In the genomic region with DNA sequence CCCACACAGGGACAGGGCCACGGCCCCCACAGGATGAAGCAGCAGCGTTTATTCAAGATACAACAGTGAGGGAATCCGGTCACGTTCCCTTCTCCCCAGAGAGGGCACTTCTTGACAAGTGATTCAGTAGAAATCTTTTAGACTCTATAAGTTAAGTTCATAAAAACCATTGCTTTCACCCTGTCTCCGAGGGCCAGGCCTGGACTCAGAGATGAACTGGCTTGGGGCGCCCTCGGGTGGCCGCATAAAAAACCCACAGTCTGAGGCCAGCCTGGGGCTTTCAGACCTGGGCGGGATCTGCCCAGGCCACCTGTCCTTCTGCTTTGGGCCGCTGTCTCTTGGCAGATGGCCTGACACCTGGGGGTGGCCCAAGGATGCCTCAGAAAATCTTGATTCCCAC, we compare ENCODE assay signal across 8 cellular contexts. TPM values are rescaled to one million over a fixed set of nuclear protein-coding genes. Genes with fewer than 3 reads are reported as not detected.
DNase-seq lines count a peak whose midpoint lies in the region; ATAC-seq and TF ChIP-seq lines count a peak whose summit lies in the region.
"Not testable (repeated sequence)": the region's sequence is repeated elsewhere in the genome, so short reads cannot be mapped to it uniquely, and the experiment has no call there.

No MANE protein-coding gene starts in this region.

- H2AFZ ChIP-seq in SK-N-SH (ENCODE audit: low read depth), result 0 out of 2 replicates have a peak overlapping the region, but pooled peaks have one; percentile 22

- not testable (repeated sequence) for TF ChIP-seq EP300 in SK-N-SH (IDR thresholded peaks at IDR 0.05; ENCODE audit: borderline replicate concordance in 1 of 2, low read depth in 1 of 2, low read length in 1 of 2)

- not testable (repeated sequence) for H3K79me2 ChIP-seq in SK-N-SH (ENCODE audit: insufficient read depth)

- not testable (repeated sequence) for H3K9me3 ChIP-seq in SK-N-SH; aorta (ENCODE audit: control insufficient read depth, low read length)

- H3K4me1 ChIP-seq in SK-N-SH (ENCODE audit: control insufficient read depth in 1 of 2, insufficient read depth in 2 of 2, low read depth in 1 of 2, low read length in 1 of 2); aorta (ENCODE audit: control insufficient read depth in 1 of 2, insufficient read depth in 2 of 2, low read length in 2 of 2): not testable (repeated sequence)

- H3K4me3 ChIP-seq in SK-N-SH (ENCODE audit: low read depth in 2 of 2, low read length in 1 of 2); aorta (ENCODE audit: low read length in 2 of 2): not testable (repeated sequence)

- not testable (repeated sequence) for H3K4me2 ChIP-seq in SK-N-SH

- not testable (repeated sequence) for H3K27me3 ChIP-seq in SK-N-SH (ENCODE audit: insufficient read depth); aorta (ENCODE audit: control insufficient read depth in 1 of 2, insufficient read depth in 2 of 2, low read length in 1 of 2)

- not testable (repeated sequence) for H3K9me2 ChIP-seq in SK-N-SH

- not testable (repeated sequence) for H3F3A ChIP-seq in SK-N-SH (replicated peaks; ENCODE audit: insufficient read depth)

- TF ChIP-seq CTCF in GM12874 (IDR thresholded peaks at IDR 0.05; ENCODE audit: insufficient read depth, low read depth, low read length) (peak; percentile 23), SK-N-SH (IDR thresholded peaks at IDR 0.05) (peak; percentile 57)

- not testable (repeated sequence) for H4K20me1 ChIP-seq in SK-N-SH (ENCODE audit: insufficient read depth)

- H3K36me3 ChIP-seq in SK-N-SH (replicated peaks in 1 of 2; ENCODE audit: control insufficient read depth in 1 of 2, insufficient read depth in 2 of 2, low read length in 1 of 2); aorta (ENCODE audit: control insufficient read depth in 1 of 2, insufficient read depth in 2 of 2, low read length in 1 of 2): not testable (repeated sequence)

- ATAC-seq in left lobe of liver, result peak; percentile 78
- ATAC-seq in aorta (ENCODE audit: low FRiP score), result not testable (repeated sequence)

- TF ChIP-seq RAD21 in SK-N-SH (IDR thresholded peaks at IDR 0.05; ENCODE audit: low read length), result peak; percentile 65

- POLR2A ChIA-PET in SK-N-SH (lab: Yijun Ruan, JAX), result not testable (repeated sequence)

- H3K9ac ChIP-seq in SK-N-SH, result not testable (repeated sequence)

- intact Hi-C loops in aorta (cut with DNase I), result not testable (repeated sequence)

- WGBS in SK-N-SH (ENCODE audit: low lambda C conversion rate), result 40% methylated on average over 1 of the region's 10 CpGs
- 2 to 5% methylated on average over 5 to 6 of the region's 10 CpGs for whole genome bisulfite sequencing in aorta, 2 donors

- DNase-seq in NCI-H1930 (lab: John Stamatoyannopoulos, UW), result peak; percentile 23 to 41
- peak; percentile 69 for DNase-seq in SK-N-SH
- peak; percentile 70 for DNase-seq in activated T-cell treated with anti-CD3 and anti-CD28 coated beads for 48 hours (ENCODE audit: low read depth)
- DNase-seq in effector CD4-positive, alpha-beta T cell, result peak; percentile 35
- DNase-seq in left lobe of liver (ENCODE audit: low spot score), result peak; percentile 78
- DNase-seq in stimulated activated CD4-positive, alpha-beta T cell treated with anti-CD3 and anti-CD28 coated beads, Interleukin-12 subunit alpha, Interleukin-12 subunit beta, amount 100 ng/mL, for 48 hours (ENCODE audit: low read depth in 2 of 3, low spot score in 1 of 3), result peak; percentile 47 to 60 (median 59)
- peak; percentile 78 to 92 for DNase-seq in aorta

- not testable (repeated sequence) for H3K27ac ChIP-seq in SK-N-SH (ENCODE audit: low read depth in 2 of 2, low read length in 1 of 2); aorta (ENCODE audit: low read depth in 1 of 2, low read length in 2 of 2)

- CTCF ChIA-PET in SK-N-SH (lab: Yijun Ruan, JAX), result not testable (repeated sequence)

TF ChIP-seq in SK-N-SH, 30 proteins besides CTCF, POLR2A, EP300 and RAD21:
- TF ChIP-seq SMC3 (IDR thresholded peaks at IDR 0.05; ENCODE audit: low read depth, low read length), result peak; percentile 57
TF ChIP-seq in SK-N-SH: peak in this region for 1; not testable (repeated sequence) for 29.

RNA-seq across cellular contexts. Expression of gene SPECC1L, which starts 11.2 kb away (rescaled TPM):
- polyA plus RNA-seq in SK-N-SH (2012; rRNA removed), result 22.9 and 25.9 TPM in 2 replicates
- 17.8 and 21.8 TPM in 2 replicates for polyA plus RNA-seq in SK-N-SH (2012; cell fraction: cytosol; rRNA removed)
- polyA plus RNA-seq in SK-N-SH (2012; cell fraction: nucleus; rRNA removed), result 36.5 and 44.0 TPM in 2 replicates
- 25.2 TPM for total RNA-seq in left lobe of liver
- total RNA-seq in aorta, result 10 to 100 TPM; 79.5 to 92.0 TPM
- polyA plus RNA-seq in aorta, result 10 to 100 TPM; 15.0 to 15.9 TPM

RNA-seq across cellular contexts. Expression of gene GGT5, which starts 14.6 kb away (rescaled TPM):
- polyA plus RNA-seq in SK-N-SH (2012; rRNA removed) (3.3 and 4.6 TPM in 2 replicates), aorta (100 to 1,000 TPM in 1 of 2 donors, 10 to 100 TPM in 1; 52.3 to 434 TPM)
- 1.2 and 2.7 TPM in 2 replicates for polyA plus RNA-seq in SK-N-SH (2012; cell fraction: cytosol; rRNA removed)
- polyA plus RNA-seq in SK-N-SH (2012; cell fraction: nucleus; rRNA removed), result 6.3 and 7.6 TPM in 2 replicates
- total RNA-seq in left lobe of liver (11.5 TPM), aorta (10 to 100 TPM; 50.8 to 61.6 TPM)

Comparison
In these comparisons a context has a peak if more than half of its experiments do, and no peak if none do; other contexts are left out.
1. DNase-seq: peak in every context shown above with its lines; median percentile 85 in aorta; 78 in left lobe of liver; 70 in activated T-cell treated with anti-CD3 and anti-CD28 coated beads for 48 hours; 69 in SK-N-SH; 59 in stimulated activated CD4-positive, alpha-beta T cell treated with anti-CD3 and anti-CD28 coated beads, Interleukin-12 subunit alpha, Interleukin-12 subunit beta, amount 100 ng/mL, for 48 hours; 35 in effector CD4-positive, alpha-beta T cell; 32 in NCI-H1930.